6 cellular contexts compared by ENCODE assay signal in genomic region chrX:101407167-101407747, GRCh38. TPM values are rescaled to one million over a fixed set of nuclear protein-coding genes. Genes with fewer than 3 reads are reported as not detected.
DNase-seq lines count a peak whose midpoint lies in the region; ATAC-seq and TF ChIP-seq lines count a peak whose summit lies in the region.

No MANE protein-coding gene starts in this region.

- no peaks in the 10 kb centered on the region for H3K27me3 ChIP-seq in CD8-positive, alpha-beta memory T cell (ENCODE audit: insufficient read depth, low read length, poor library complexity, severe bottlenecking)
- no peaks in the 10 kb centered on the region for H3K27me3 ChIP-seq in OCI-LY1 (ENCODE audit: insufficient read depth, low read length)
- no peaks in the 10 kb centered on the region for H3K27me3 ChIP-seq in tibial artery

- H3K9me3 Mint-ChIP-seq in CD8-positive, alpha-beta memory T cell = peaks cover 0 to 1% (median 0%) of the 10 kb centered on the region in 5 donors

- H3K36me3 ChIP-seq in CD8-positive, alpha-beta memory T cell (ENCODE audit: insufficient read depth, low read length) = peaks cover 4% of the 10 kb centered on the region
- H3K36me3 ChIP-seq in OCI-LY1 (ENCODE audit: insufficient read depth, low read length) (peaks cover 19% of the 10 kb centered on the region), tibial artery (peaks cover 0 to 2% (median 1%) of the 10 kb centered on the region in 3 donors)

- H3K27ac Mint-ChIP-seq in CD8-positive, alpha-beta memory T cell = peak overlapping the region; percentile 93 to 99 (median 99)

- peak; percentile 8 for ATAC-seq in Right ventricle myocardium superior (ENCODE audit: poor library complexity)

- peak overlapping the region; percentile 95 for H3K27ac ChIP-seq in CD8-positive, alpha-beta memory T cell (ENCODE audit: low read depth, low read length)
- H3K27ac ChIP-seq in OCI-LY1 (ENCODE audit: low read depth, low read length, poor library complexity, severe bottlenecking) (peak overlapping the region; percentile 66), tibial artery (peak overlapping the region; percentile 90 to 93)

- H3K79me2 ChIP-seq in OCI-LY1 (ENCODE audit: insufficient read depth, low read length) = peaks cover 44% of the 10 kb centered on the region

- H3K4me1 ChIP-seq in CD8-positive, alpha-beta memory T cell (ENCODE audit: insufficient read depth, low read length) = peaks cover 21% of the 10 kb centered on the region
- H3K4me1 ChIP-seq in OCI-LY1 (ENCODE audit: insufficient read depth, low read length, severe bottlenecking) = peaks cover 26% of the 10 kb centered on the region
- H3K4me1 ChIP-seq in tibial artery = peaks cover 0 to 38% (median 0%) of the 10 kb centered on the region in 4 donors

- peaks cover 0 to 10% of the 10 kb centered on the region in 2 donors for H3K27me3 Mint-ChIP-seq in CD8-positive, alpha-beta memory T cell

- no peaks in the 10 kb centered on the region for H3F3A ChIP-seq in OCI-LY1 (ENCODE audit: insufficient read depth, low read length)

- intact Hi-C loops in Right ventricle myocardium superior (cut with DNase I) (no loop called here), tibial artery (cut with DNase I; ENCODE audit: low total_unique reads) (no loop called here)

- no peak overlapping the region for H2AFZ ChIP-seq in OCI-LY1 (ENCODE audit: low read length)

- H3K4me3 Mint-ChIP-seq in CD8-positive, alpha-beta memory T cell = peak overlapping the region; percentile 90 to 99 (median 93)

- no peaks in the 10 kb centered on the region for H3K9me3 ChIP-seq in CD8-positive, alpha-beta memory T cell (ENCODE audit: low read length)
- H3K9me3 ChIP-seq in OCI-LY1 (ENCODE audit: low read length) (no peaks in the 10 kb centered on the region), tibial artery (no peaks in the 10 kb centered on the region)

- H3K9ac ChIP-seq in OCI-LY1 (ENCODE audit: low read length) = peak overlapping the region; percentile 97

- no peaks in the 10 kb centered on the region for H4K20me1 ChIP-seq in OCI-LY1 (ENCODE audit: insufficient read depth, low read length)

- no peaks in the 10 kb centered on the region for H3K9me2 ChIP-seq in OCI-LY1 (ENCODE audit: low read depth, low read length)

- H3K4me2 ChIP-seq in OCI-LY1 (ENCODE audit: low read length) = peak overlapping the region; percentile 91

- POLR2A ChIA-PET in CD8-positive, alpha-beta memory T cell (lab: Charles Lee) = interaction anchor here (1.3 kb wide), 1 partner anchor 59 kb away, joined by 3 read pairs; the partner anchor contains the start of gene TIMM8A

- H3K4me1 Mint-ChIP-seq in CD8-positive, alpha-beta memory T cell = peaks cover 26 to 47% (median 38%) of the 10 kb centered on the region in 3 donors

- H3K36me3 Mint-ChIP-seq in CD8-positive, alpha-beta memory T cell = peaks cover 0 to 26% (median 4%) of the 10 kb centered on the region in 3 donors

- peak overlapping the region; percentile 95 for H3K4me3 ChIP-seq in CD8-positive, alpha-beta memory T cell (ENCODE audit: low read length)
- H3K4me3 ChIP-seq in OCI-LY1 (ENCODE audit: low read depth, low read length, poor library complexity, severe bottlenecking) = peak overlapping the region; percentile 99
- peak overlapping the region; percentile 62 to 75 for H3K4me3 ChIP-seq in tibial artery

- no peak for TF ChIP-seq CTCF in OCI-LY1 (IDR thresholded peaks at IDR 0.05; ENCODE audit: low read length)
- no peak for TF ChIP-seq CTCF in tibial artery (IDR thresholded peaks at IDR 0.05)

- DNase-seq in CD8-positive, alpha-beta memory T cell = no peak
- DNase-seq in Right ventricle myocardium superior = no peak
- DNase-seq in tibial artery = no peak
- no peak for DNase-seq in SW 1271 (lab: John Stamatoyannopoulos, UW)
- DNase-seq in NCI-H345 (lab: John Stamatoyannopoulos, UW) = no peak

- CTCF ChIA-PET in CD8-positive, alpha-beta memory T cell (lab: Charles Lee) = no interaction called here

RNA-seq across cellular contexts. Expression of gene GLA, which starts 0.5 kb away (rescaled TPM):
- 10 to 100 TPM; 43.3 to 44.2 TPM for total RNA-seq in CD8-positive, alpha-beta memory T cell
- 17.0 TPM for polyA plus RNA-seq in CD8-positive, alpha-beta memory T cell
- 9.1 TPM for total RNA-seq in Right ventricle myocardium superior

RNA-seq across cellular contexts. Expression of gene HNRNPH2, which starts 0.8 kb away (rescaled TPM):
- 10 to 100 TPM; 21.3 to 22.0 TPM for total RNA-seq in CD8-positive, alpha-beta memory T cell
- 78.7 TPM for polyA plus RNA-seq in CD8-positive, alpha-beta memory T cell
- total RNA-seq in Right ventricle myocardium superior = 46.9 TPM

RNA-seq across cellular contexts. Expression of gene RPL36A, which starts 16.4 kb away (rescaled TPM):
- total RNA-seq in CD8-positive, alpha-beta memory T cell = 100 to 1,000 TPM; 332 to 416 TPM
- polyA plus RNA-seq in CD8-positive, alpha-beta memory T cell = 2,098 TPM
- total RNA-seq in Right ventricle myocardium superior = 72.0 TPM

RNA-seq across cellular contexts. Expression of gene BTK, which starts 21.3 kb away (rescaled TPM):
- total RNA-seq in CD8-positive, alpha-beta memory T cell = under 1 TPM; 0.48 to 0.60 TPM
- not detected for polyA plus RNA-seq in CD8-positive, alpha-beta memory T cell
- total RNA-seq in Right ventricle myocardium superior = 1.8 TPM

RNA-seq across cellular contexts. Expression of gene TIMM8A, which starts 58.7 kb away (rescaled TPM):
- total RNA-seq in CD8-positive, alpha-beta memory T cell = 10 to 100 TPM; 40.1 to 43.3 TPM
- 11.8 TPM for polyA plus RNA-seq in CD8-positive, alpha-beta memory T cell
- 20.3 TPM for total RNA-seq in Right ventricle myocardium superior
